20 cellular contexts compared by ENCODE assay signal in genomic region chr2:236238756-236239155, GRCh38. TPM values are rescaled to one million over a fixed set of nuclear protein-coding genes. Genes with fewer than 3 reads are reported as not detected.
A peak's percentile ranks its signal among the peaks of the same experiment; 100 is the strongest.
DNase-seq lines count a peak whose midpoint lies in the region; ATAC-seq, FAIRE-seq and TF ChIP-seq lines count a peak whose summit lies in the region.
"Had no signal": no experiment of that assay in that cellular context is flagged by ENCODE, and none has a peak within 500 bp of the region (broad histone marks: within the 10 kb centered on the region; RNA-seq: fewer than 3 reads in every experiment).

No MANE protein-coding gene starts in this region.

- no peak for FAIRE-seq in H1 (lab: Jason Lieb, UNC)
- FAIRE-seq: D721Med, GM12892, H54 had no signal

- H3K56ac ChIP-seq in H1 (replicated peaks; ENCODE audit: insufficient read length, low read depth, low read length): no peak overlapping the region

- H4K8ac ChIP-seq in H1 (ENCODE audit: extremely low read depth, insufficient read depth, low read length): no peak overlapping the region; the same call in 1 of the 2 replicates

- POLR2A ChIA-PET in H1 (lab: Charles Lee; ENCODE audit: partially characterized antibody): interaction anchor here (1.0 to 1.3 kb wide), 2 partner anchors 61 to 126 kb away, joined by 3 read pairs; no protein-coding TSS in a partner anchor

- H2BK15ac ChIP-seq in H1 (ENCODE audit: low read length): no peak overlapping the region

- H3K4me1 Mint-ChIP-seq in GM23338 (peaks cover 35% of the 10 kb centered on the region), neural progenitor cell (peaks cover 20% of the 10 kb centered on the region), type B pancreatic cell (ENCODE audit: unreplicated experiment) (peaks cover 13% of the 10 kb centered on the region)
- peaks cover 0 to 3% of the 10 kb centered on the region in 2 donors for H3K4me1 Mint-ChIP-seq in effector memory CD8-positive, alpha-beta T cell (ENCODE audit: low read depth in 2 of 2)
- no peaks in the 10 kb centered on the region for H3K4me1 Mint-ChIP-seq in activated T-helper 2 cell treated with anti-CD3 and anti-CD28 coated beads, Interferon-gamma antibody, Interleukin-2, Interleukin-4, amounts not matched to agents 10 μg/mL and 5 μg/mL and 100 μg/mL, durations not matched to agents 14 hours and 24 hours and 36 hours (ENCODE audit: low read depth)

- TF ChIP-seq EP300 in H1 (IDR thresholded peaks at IDR 0.05; ENCODE audit: borderline replicate concordance in 1 of 2, low read depth in 2 of 2, low read length in 2 of 2): no peak

- H2BK20ac ChIP-seq in H1 (ENCODE audit: low read length): no peak overlapping the region

- H3K4me2 ChIP-seq in GM23338 (0 out of 2 replicates have a peak overlapping the region, but pooled peaks have one; percentile 57), H1 (ENCODE audit: insufficient read depth in 1 of 2, low read depth in 2 of 2, low read length in 2 of 2) (peak overlapping the region in 1 of 2 experiments; percentile 61; a peak in 1 of 4 replicates), neural progenitor cell (no peak overlapping the region)

- TF ChIP-seq CTCF in GM23338 (conservative IDR thresholded peaks at IDR 0.05; ENCODE audit: low read depth in 2 of 2) (no peak), H1 (IDR thresholded peaks at IDR 0.05; ENCODE audit: control extremely low read depth in 1 of 3, insufficient read depth in 1 of 3, low read depth in 1 of 3, low read length in 3 of 3) (no peak), neural progenitor cell (IDR thresholded peaks at IDR 0.05) (no peak), type B pancreatic cell (conservative IDR thresholded peaks at IDR 0.05) (no peak), GM13977 (IDR thresholded peaks at IDR 0.05; ENCODE audit: extremely low read depth, insufficient read depth, missing control alignments) (no peak)

- DNase-seq in GM23338 (ENCODE audit: low spot score) (no peak), H1 (ENCODE audit: low read depth in 1 of 2, low spot score in 2 of 2) (peak in 1 of 2 experiments; percentile 53), neural progenitor cell (ENCODE audit: low spot score) (peak; percentile 31), type B pancreatic cell (ENCODE audit: extremely low spot score, unreplicated experiment) (peak; percentile 65), GM13977 (ENCODE audit: low spot score) (no peak)
- DNase-seq in effector memory CD8-positive, alpha-beta T cell: no peak
- no peak for DNase-seq in activated T-helper 2 cell treated with anti-CD3 and anti-CD28 coated beads, Interferon-gamma antibody, Interleukin-2, Interleukin-4, amounts not matched to agents 10 μg/mL and 5 μg/mL and 100 μg/mL, durations not matched to agents 14 hours and 24 hours and 36 hours (ENCODE audit: low spot score)
- DNase-seq: AML-193; KG1; NCI-H187; NCI-H2107; NCI-H510A; NCI-H748 treated with DMSO at 0.1 percent for 48 hours; NK-92 treated with Interleukin-12 subunit alpha and Interleukin-12 subunit beta, amount 100 ng/mL, for 24 hours; Peyer's patch had no signal

- H3K4me3 ChIP-seq in GM23338 (no peak overlapping the region), H1 (ENCODE audit: extremely low read depth in 1 of 4, insufficient read depth in 2 of 4, low read depth in 3 of 4, low read length in 4 of 4) (no peak overlapping the region), neural progenitor cell (no peak overlapping the region)
- H3K4me3 ChIP-seq: Peyer's patch had no signal

- H2AFZ ChIP-seq in GM23338 (no peak overlapping the region), H1 (ENCODE audit: low read length) (no peak overlapping the region), neural progenitor cell (replicated peaks) (no peak overlapping the region)

- peaks cover 9% of the 10 kb centered on the region for H3K23me2 ChIP-seq in H1 (ENCODE audit: low read depth, low read length)

- H3K27me3 Mint-ChIP-seq in GM23338 (ENCODE audit: insufficient read depth, low read depth, poor library complexity) (peaks cover 40% of the 10 kb centered on the region), neural progenitor cell (ENCODE audit: insufficient read depth, low read depth) (peaks cover 22% of the 10 kb centered on the region), type B pancreatic cell (peaks cover 73% of the 10 kb centered on the region)
- H3K27me3 Mint-ChIP-seq in effector memory CD8-positive, alpha-beta T cell: peaks cover 57 to 80% of the 10 kb centered on the region in 2 donors
- H3K27me3 Mint-ChIP-seq in activated T-helper 2 cell treated with anti-CD3 and anti-CD28 coated beads, Interferon-gamma antibody, Interleukin-2, Interleukin-4, amounts not matched to agents 10 μg/mL and 5 μg/mL and 100 μg/mL, durations not matched to agents 14 hours and 24 hours and 36 hours (ENCODE audit: low read depth): peaks cover 34% of the 10 kb centered on the region

- H3K4ac ChIP-seq in H1 (replicated peaks; ENCODE audit: insufficient read length, low read depth, low read length): no peak overlapping the region

- H3K27me3 ChIP-seq in GM23338 (ENCODE audit: insufficient read depth) (peaks cover 47% of the 10 kb centered on the region), H1 (replicated peaks in 1 of 4; ENCODE audit: control insufficient read depth in 3 of 4, extremely low read depth in 1 of 4, insufficient read depth in 3 of 4, low read length in 3 of 4) (peaks cover 17 to 43% (median 36%) of the 10 kb centered on the region in 4 experiments), neural progenitor cell (peaks cover 60% of the 10 kb centered on the region)

- no peak overlapping the region; the same call in 1 of the 2 replicates for H2AK5ac ChIP-seq in H1 (ENCODE audit: low read depth, low read length)

- peak; percentile 12 for ATAC-seq in GM23338
- ATAC-seq in effector memory CD8-positive, alpha-beta T cell (replicated peaks): no peak

- 0 out of 2 replicates have a peak overlapping the region, but pooled peaks have one; percentile 31 for H2BK12ac ChIP-seq in H1 (ENCODE audit: low read depth, low read length)

- no peaks in the 10 kb centered on the region; the same call in 1 of the 2 replicates for H3K36me3 ChIP-seq in GM23338 (ENCODE audit: insufficient read depth)
- H3K36me3 ChIP-seq in H1 (ENCODE audit: control insufficient read depth in 2 of 4, insufficient read depth in 4 of 4, low read length in 3 of 4): no peaks in the 10 kb centered on the region
- no peaks in the 10 kb centered on the region for H3K36me3 ChIP-seq in neural progenitor cell
- H3K36me3 ChIP-seq: Peyer's patch had no signal

- in situ Hi-C loops in GM13977 (cut with MboI; ENCODE audit: low pct_unique_long_range_greater_than_20kb, low sequenced_read_pairs, unreplicated experiment): no loop called here

- H3K79me2 ChIP-seq in GM23338 (replicated peaks; ENCODE audit: insufficient read depth) (no peaks in the 10 kb centered on the region), H1 (ENCODE audit: control insufficient read depth in 1 of 2, insufficient read depth in 2 of 2, low read length in 2 of 2) (no peaks in the 10 kb centered on the region), neural progenitor cell (ENCODE audit: low read depth) (no peaks in the 10 kb centered on the region)

- no peaks in the 10 kb centered on the region; the same call in 2 of the 3 replicates for H3K36me3 Mint-ChIP-seq in GM23338 (ENCODE audit: low read depth)
- peaks cover 5% of the 10 kb centered on the region for H3K36me3 Mint-ChIP-seq in neural progenitor cell
- H3K36me3 Mint-ChIP-seq in type B pancreatic cell: no peaks in the 10 kb centered on the region
- H3K36me3 Mint-ChIP-seq in effector memory CD8-positive, alpha-beta T cell (ENCODE audit: insufficient read depth): no peaks in the 10 kb centered on the region
- H3K36me3 Mint-ChIP-seq in activated T-helper 2 cell treated with anti-CD3 and anti-CD28 coated beads, Interferon-gamma antibody, Interleukin-2, Interleukin-4, amounts not matched to agents 10 μg/mL and 5 μg/mL and 100 μg/mL, durations not matched to agents 14 hours and 24 hours and 36 hours (ENCODE audit: low read depth): no peaks in the 10 kb centered on the region

- no peaks in the 10 kb centered on the region for H3K79me1 ChIP-seq in H1 (ENCODE audit: low read depth, low read length)

- H3K27ac ChIP-seq in GM23338 (ENCODE audit: low read depth): no peak overlapping the region
- no peak overlapping the region for H3K27ac ChIP-seq in H1 (ENCODE audit: low read depth, low read length)
- H3K27ac ChIP-seq in neural progenitor cell: no peak overlapping the region
- H3K27ac ChIP-seq: C4-2B, Peyer's patch had no signal

- no peak for TF ChIP-seq RAD21 in H1 (IDR thresholded peaks at IDR 0.05 in 1 of 2, conservative IDR thresholded peaks at IDR 0.05 in 1 of 2; ENCODE audit: low read depth in 2 of 2, low read length in 2 of 2)

- intact Hi-C loops in activated T-helper 2 cell treated with anti-CD3 and anti-CD28 coated beads, Interferon-gamma antibody, Interleukin-2, Interleukin-4, amounts not matched to agents 10 μg/mL and 5 μg/mL and 100 μg/mL, durations not matched to agents 14 hours and 24 hours and 36 hours (cut with micrococcal nuclease): loop anchor here (5.0 kb wide), 1 partner anchor 66 kb away; no protein-coding TSS in a partner anchor

- H3K14ac ChIP-seq in H1 (ENCODE audit: insufficient read length): no peak overlapping the region

- no peak for TF ChIP-seq POLR2A in H1 (IDR thresholded peaks at IDR 0.05; ENCODE audit: control extremely low read depth in 1 of 2, low read depth in 2 of 2, low read length in 2 of 2)

- no peak overlapping the region for H4K91ac ChIP-seq in H1 (replicated peaks; ENCODE audit: insufficient read length, low read length)

- H3F3A ChIP-seq in GM23338 (replicated peaks; ENCODE audit: low read depth) (no peaks in the 10 kb centered on the region; the same call in 1 of the 2 replicates), neural progenitor cell (ENCODE audit: low read depth) (peaks cover 13% of the 10 kb centered on the region)

- H3K4me3 Mint-ChIP-seq in GM23338 (peak overlapping the region; percentile 60; the same call in 1 of the 3 replicates), neural progenitor cell (peak overlapping the region; percentile 53), type B pancreatic cell (peak overlapping the region; percentile 33)
- H3K4me3 Mint-ChIP-seq in effector memory CD8-positive, alpha-beta T cell: no peak overlapping the region
- no peak overlapping the region for H3K4me3 Mint-ChIP-seq in activated T-helper 2 cell treated with anti-CD3 and anti-CD28 coated beads, Interferon-gamma antibody, Interleukin-2, Interleukin-4, amounts not matched to agents 10 μg/mL and 5 μg/mL and 100 μg/mL, durations not matched to agents 14 hours and 24 hours and 36 hours (ENCODE audit: low read depth)

- H2BK5ac ChIP-seq in H1 (ENCODE audit: low read depth, low read length): no peak overlapping the region

- H3K18ac ChIP-seq in H1 (ENCODE audit: extremely low read depth, low read length): no peak overlapping the region

- H3K9me3 ChIP-seq in H1 (ENCODE audit: insufficient read depth in 2 of 2, low read depth in 1 of 2, low read length in 1 of 2) (no peaks in the 10 kb centered on the region), neural progenitor cell (ENCODE audit: low read depth) (no peaks in the 10 kb centered on the region)
- H3K9me3 ChIP-seq: Peyer's patch had no signal

- CTCF ChIA-PET in H1 (lab: Charles Lee; ENCODE audit: partially characterized antibody): interaction anchor here (0.6 to 1.6 kb wide), 8 partner anchors 10 to 71 kb away, joined by 3 to 5 read pairs (median 3); no protein-coding TSS in a partner anchor

- no peak overlapping the region for H2BK120ac ChIP-seq in H1 (replicated peaks; ENCODE audit: low read depth, low read length)

- H3K4me1 ChIP-seq in GM23338 (ENCODE audit: insufficient read depth) (peaks cover 33% of the 10 kb centered on the region), H1 (replicated peaks in 1 of 4; ENCODE audit: control insufficient read depth in 3 of 4, insufficient read depth in 4 of 4, low read length in 3 of 4) (peaks cover 4 to 32% (median 16%) of the 10 kb centered on the region in 4 experiments), neural progenitor cell (peaks cover 9% of the 10 kb centered on the region)

- no peak overlapping the region for H3K27ac Mint-ChIP-seq in GM23338
- no peak overlapping the region for H3K27ac Mint-ChIP-seq in neural progenitor cell
- no peak overlapping the region for H3K27ac Mint-ChIP-seq in type B pancreatic cell
- no peak overlapping the region for H3K27ac Mint-ChIP-seq in effector memory CD8-positive, alpha-beta T cell
- no peak overlapping the region for H3K27ac Mint-ChIP-seq in activated T-helper 2 cell treated with anti-CD3 and anti-CD28 coated beads, Interferon-gamma antibody, Interleukin-2, Interleukin-4, amounts not matched to agents 10 μg/mL and 5 μg/mL and 100 μg/mL, durations not matched to agents 14 hours and 24 hours and 36 hours

- 71% methylated on average over 6 of the region's 6 CpGs; no CpG with 5 or more reads in 1 of the 2 experiments for WGBS in H1 (ENCODE audit: extremely low coverage in 1 of 2, insufficient coverage in 1 of 2, insufficient read length in 1 of 2, insufficient replicate concordance in 2 of 2, low coverage in 1 of 2, low lambda C conversion rate in 2 of 2, missing lambda C conversion rate in 1 of 2), 2 experiments

- H4K20me1 ChIP-seq in GM23338 (replicated peaks; ENCODE audit: insufficient read depth) (0 out of 2 replicates have a peak, but pooled peaks cover 4% of the 10 kb centered on the region), H1 (replicated peaks in 1 of 2; ENCODE audit: control insufficient read depth in 1 of 2, insufficient read depth in 2 of 2, low read length in 2 of 2) (no peaks in the 10 kb centered on the region), neural progenitor cell (ENCODE audit: low read depth) (no peaks in the 10 kb centered on the region)

- H3K9me3 Mint-ChIP-seq in GM23338 (no peaks in the 10 kb centered on the region), neural progenitor cell (peaks cover 13% of the 10 kb centered on the region), type B pancreatic cell (no peaks in the 10 kb centered on the region)
- no peaks in the 10 kb centered on the region for H3K9me3 Mint-ChIP-seq in effector memory CD8-positive, alpha-beta T cell
- H3K9me3 Mint-ChIP-seq in activated T-helper 2 cell treated with anti-CD3 and anti-CD28 coated beads, Interferon-gamma antibody, Interleukin-2, Interleukin-4, amounts not matched to agents 10 μg/mL and 5 μg/mL and 100 μg/mL, durations not matched to agents 14 hours and 24 hours and 36 hours: no peaks in the 10 kb centered on the region

- no peak overlapping the region for H4K5ac ChIP-seq in H1 (ENCODE audit: insufficient read length, low read depth, low read length)

- no peaks in the 10 kb centered on the region; the same call in 1 of the 2 replicates for H3K9me2 ChIP-seq in GM23338 (ENCODE audit: insufficient read depth)

- H3K9ac ChIP-seq in H1 (replicated peaks in 1 of 4; ENCODE audit: extremely low read depth in 1 of 4, low read depth in 3 of 4, low read length in 3 of 4): no peak overlapping the region
- H3K9ac ChIP-seq in neural progenitor cell: no peak overlapping the region

- no peak overlapping the region for H3K23ac ChIP-seq in H1 (ENCODE audit: insufficient read length)

RNA-seq across cellular contexts. Expression of gene ASB18, which starts 25.4 kb away (rescaled TPM):
- total RNA-seq in GM23338 (2014; rRNA removed; shearing (Covaris generic)): not detected in 2 replicates
- polyA plus RNA-seq in GM23338 (2016; fragmentation: Nextera tagmentation; extraction: Ambion mirVana) (not detected in 2 replicates), H1 (2011; rRNA removed) (not detected in 2 replicates)
- total RNA-seq in H1 (2021; fragmentation: NEBNext Ultra II Directional; extraction: Animal tissue kit (Norgen Biotek cat#: 25700)): not detected in 2 replicates
- not detected for polyA plus RNA-seq in H1 (2011; cell fraction: cytosol; rRNA removed)
- polyA plus RNA-seq in H1 (2011; cell fraction: nucleus; rRNA removed): not detected
- polyA plus RNA-seq in H1 (2012, experiment 1 of 2): not detected in 4 replicates
- not detected for polyA plus RNA-seq in H1 (2012, experiment 2 of 2)
- not detected for polyA plus RNA-seq in H1 (2013, experiment 1 of 2)
- polyA plus RNA-seq in H1 (2013, experiment 2 of 2): not detected
- polyA minus RNA-seq in H1 (2011; rRNA and poly(A)+ RNA removed): not detected in 2 replicates
- not detected for polyA minus RNA-seq in H1 (2011; cell fraction: cytosol; rRNA and poly(A)+ RNA removed)
- polyA minus RNA-seq in H1 (2011; cell fraction: nucleus; rRNA and poly(A)+ RNA removed): not detected
- total RNA-seq in neural progenitor cell (ENCODE audit: low replicate concordance) (not detected in 2 replicates), type B pancreatic cell (ENCODE audit: low replicate concordance) (not detected in 2 replicates)
- not detected in 2 replicates for total RNA-seq in activated T-helper 2 cell treated with anti-CD3 and anti-CD28 coated beads, Interferon-gamma antibody, Interleukin-2, Interleukin-4, amounts not matched to agents 10 μg/mL and 5 μg/mL and 100 μg/mL, durations not matched to agents 14 hours and 24 hours and 36 hours
- total RNA-seq: HT-29, Peyer's patch had no signal

Comparison
In these comparisons a context has a peak if more than half of its experiments do, and no peak if none do; other contexts are left out.
1. DNase-seq: peak in neural progenitor cell (single experiment) and type B pancreatic cell (single experiment); none in GM23338 (single experiment), effector memory CD8-positive, alpha-beta T cell (0 of 3), GM13977 (single experiment) and activated T-helper 2 cell treated with anti-CD3 and anti-CD28 coated beads, Interferon-gamma antibody, Interleukin-2, Interleukin-4, amounts not matched to agents 10 μg/mL and 5 μg/mL and 100 μg/mL, durations not matched to agents 14 hours and 24 hours and 36 hours (single experiment).
2. H3K4me3 Mint-ChIP-seq: peak in GM23338 (single experiment), neural progenitor cell (single experiment) and type B pancreatic cell (single experiment); none in effector memory CD8-positive, alpha-beta T cell (0 of 2) and activated T-helper 2 cell treated with anti-CD3 and anti-CD28 coated beads, Interferon-gamma antibody, Interleukin-2, Interleukin-4, amounts not matched to agents 10 μg/mL and 5 μg/mL and 100 μg/mL, durations not matched to agents 14 hours and 24 hours and 36 hours (single experiment).